Comparison of ENCODE assay signal across 8 cellular contexts in the genomic region with DNA sequence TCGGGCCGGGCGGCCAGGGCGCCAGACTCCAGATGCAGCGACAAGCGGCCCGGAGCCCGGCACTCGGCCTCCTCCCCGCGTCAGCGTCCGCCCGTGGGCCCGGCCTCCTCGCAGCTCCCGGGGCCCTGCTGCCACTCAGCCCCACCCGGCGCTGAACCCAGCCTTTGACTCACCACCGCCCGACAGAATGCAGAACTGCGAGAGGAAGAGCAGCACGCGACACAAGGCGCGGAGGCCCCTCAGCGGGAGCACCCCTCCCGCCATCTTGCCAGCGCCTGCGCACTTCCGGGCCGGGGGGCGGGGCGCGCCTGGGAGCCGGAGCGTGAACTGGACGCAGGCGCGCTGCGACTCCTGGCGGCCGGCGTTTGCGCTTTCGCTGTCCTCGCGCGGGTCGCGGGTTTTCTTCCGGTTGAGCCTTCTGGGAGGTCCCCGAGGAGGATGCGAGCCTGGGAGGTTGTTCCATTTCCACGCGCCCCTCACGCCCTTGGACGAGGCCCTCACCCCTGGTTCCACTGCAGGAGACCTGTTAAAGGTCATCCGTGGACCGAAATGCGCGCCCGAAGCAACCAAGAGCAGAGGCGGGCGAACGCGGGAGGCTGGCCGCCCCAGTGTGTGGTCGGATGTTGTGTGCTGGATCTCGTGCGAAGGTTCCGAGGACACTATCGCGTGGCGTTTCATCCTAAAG. TPM values are rescaled to one million over a fixed set of nuclear protein-coding genes. Genes with fewer than 3 reads are reported as not detected.
DNase-seq lines count a peak whose midpoint lies in the region; ATAC-seq and TF ChIP-seq lines count a peak whose summit lies in the region.

A gene with protein sequence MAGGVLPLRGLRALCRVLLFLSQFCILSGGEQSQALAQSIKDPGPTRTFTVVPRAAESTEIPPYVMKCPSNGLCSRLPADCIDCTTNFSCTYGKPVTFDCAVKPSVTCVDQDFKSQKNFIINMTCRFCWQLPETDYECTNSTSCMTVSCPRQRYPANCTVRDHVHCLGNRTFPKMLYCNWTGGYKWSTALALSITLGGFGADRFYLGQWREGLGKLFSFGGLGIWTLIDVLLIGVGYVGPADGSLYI (minus strand): TSS at position 284 of the 685 bp plus-strand sequence. CDS start 20 bp downstream, at position 264.

- peak within 1 kb of the TSS; percentile 84 to 97 for H3K27ac Mint-ChIP-seq in natural killer cell treated with Interleukin-12 subunit alpha and Interleukin-12 subunit beta and Interleukin-15 and Interleukin-18, amount 100 ng/mL, for 72 hours

- peak within 1 kb of the TSS; percentile 85 for H3K4me3 ChIP-seq in Karpas-422 (ENCODE audit: low read length)
- H3K4me3 ChIP-seq in fibroblast of mammary gland (ENCODE audit: control insufficient read depth, low read depth, low read length): peak within 1 kb of the TSS; percentile 73

- H2AFZ ChIP-seq in Karpas-422 (ENCODE audit: low read length): peak within 1 kb of the TSS; percentile 44; the same call in 1 of the 2 replicates

- TF ChIP-seq CTCF in fibroblast of mammary gland (conservative IDR thresholded peaks at IDR 0.05; ENCODE audit: control insufficient read depth, insufficient read depth, low read depth, low read length): peak; percentile 53

- H3K9ac ChIP-seq in Karpas-422 (ENCODE audit: low read length): peak within 1 kb of the TSS; percentile 85

- peak; percentile 92 for ATAC-seq in GM21825 (IDR thresholded peaks at IDR 0.05; ENCODE audit: unreplicated experiment)
- ATAC-seq in natural killer cell treated with Interleukin-12 subunit alpha and Interleukin-12 subunit beta and Interleukin-15 and Interleukin-18, amount 100 ng/mL, for 72 hours: peak; percentile 96
- peak; percentile 94 for ATAC-seq in stimulated activated naive CD8-positive, alpha-beta T cell treated with anti-CD3 and anti-CD28 coated beads, Interleukin-15, Interleukin-2, amounts not matched to agents 100 U/mL and 50 U/mL, for 24 hours

- no peaks in the 10 kb centered on the region for H3K9me2 ChIP-seq in Karpas-422 (replicated peaks; ENCODE audit: insufficient read depth, low read length)

- peaks cover 46% of the 10 kb centered on the region for H3K4me1 ChIP-seq in Karpas-422 (ENCODE audit: low read length)

- 0 out of 2 replicates have a peak, but pooled peaks cover 4% of the 10 kb centered on the region for H4K20me1 ChIP-seq in Karpas-422 (ENCODE audit: insufficient read depth, low read depth, low read length)

- H3K9me3 ChIP-seq in Karpas-422 (ENCODE audit: low read length): no peaks in the 10 kb centered on the region

- H3K4me3 Mint-ChIP-seq in natural killer cell treated with Interleukin-12 subunit alpha and Interleukin-12 subunit beta and Interleukin-15 and Interleukin-18, amount 100 ng/mL, for 72 hours: peak within 1 kb of the TSS; percentile 87

- peak within 1 kb of the TSS; percentile 81 for H3K27ac ChIP-seq in Karpas-422 (ENCODE audit: low read length)

- H3K4me2 ChIP-seq in Karpas-422 (ENCODE audit: low read depth, low read length, poor library complexity, severe bottlenecking): peak within 1 kb of the TSS; percentile 91

- no peaks in the 10 kb centered on the region for H3K27me3 Mint-ChIP-seq in natural killer cell treated with Interleukin-12 subunit alpha and Interleukin-12 subunit beta and Interleukin-15 and Interleukin-18, amount 100 ng/mL, for 72 hours

- H3K9me3 Mint-ChIP-seq in natural killer cell treated with Interleukin-12 subunit alpha and Interleukin-12 subunit beta and Interleukin-15 and Interleukin-18, amount 100 ng/mL, for 72 hours: no peaks in the 10 kb centered on the region

- H3K27me3 ChIP-seq in Karpas-422 (ENCODE audit: low read length): no peaks in the 10 kb centered on the region

- peaks cover 27% of the 10 kb centered on the region for H3K36me3 ChIP-seq in Karpas-422 (ENCODE audit: insufficient read depth, low read length)

- H3K79me2 ChIP-seq in Karpas-422 (ENCODE audit: low read length): peaks cover 56% of the 10 kb centered on the region

- DNase-seq in Daoy (ENCODE audit: low read depth) (peak; percentile 94), Karpas-422 (peak; percentile 98), RPMI7951 (ENCODE audit: low read depth) (peak; percentile 91), fibroblast of mammary gland (ENCODE audit: low read depth) (peak; percentile 85)
- peak; percentile 92 to 95 for DNase-seq in activated T-helper 1 cell treated with anti-CD3 and anti-CD28 coated beads, Interleukin-2, amount 50 U/mL, for 16 hours (ENCODE audit: low read depth in 1 of 2, low spot score in 1 of 2)
- peak; percentile 96 for DNase-seq in natural killer cell treated with Interleukin-12 subunit alpha and Interleukin-12 subunit beta and Interleukin-15 and Interleukin-18, amount 100 ng/mL, for 72 hours (ENCODE audit: low spot score)
- DNase-seq in stimulated activated naive CD8-positive, alpha-beta T cell treated with anti-CD3 and anti-CD28 coated beads, Interleukin-15, Interleukin-2, amounts not matched to agents 100 U/mL and 50 U/mL, for 24 hours: peak; percentile 97

- peaks cover 18 to 24% of the 10 kb centered on the region in 2 donors for H3K4me1 Mint-ChIP-seq in natural killer cell treated with Interleukin-12 subunit alpha and Interleukin-12 subunit beta and Interleukin-15 and Interleukin-18, amount 100 ng/mL, for 72 hours (ENCODE audit: low read depth in 2 of 2)

- peaks cover 11% of the 10 kb centered on the region for H3K36me3 Mint-ChIP-seq in natural killer cell treated with Interleukin-12 subunit alpha and Interleukin-12 subunit beta and Interleukin-15 and Interleukin-18, amount 100 ng/mL, for 72 hours

RNA-seq across cellular contexts. Expression of the gene that starts here (rescaled TPM):
- 37.4 and 52.5 TPM in 2 replicates for total RNA-seq in Daoy (2014; rRNA removed; shearing (Covaris generic))
- total RNA-seq in Karpas-422 (2014; rRNA removed; shearing (Covaris generic); ENCODE audit: low replicate concordance): 22.7 and 42.2 TPM in 2 replicates
- 45.3 and 45.5 TPM in 2 replicates for total RNA-seq in RPMI7951 (2014; rRNA removed; shearing (Covaris generic))
- total RNA-seq in natural killer cell treated with Interleukin-12 subunit alpha and Interleukin-12 subunit beta and Interleukin-15 and Interleukin-18, amount 100 ng/mL, for 72 hours: 10 to 100 TPM; 48.0 to 49.6 TPM

Comparison
In these comparisons a context has a peak if more than half of its experiments do, and no peak if none do; other contexts are left out.
1. Peak in every context shown above with its lines: DNase-seq, ATAC-seq, H3K4me3 ChIP-seq and H3K27ac ChIP-seq.